ENCODE assay signal across 8 cellular contexts in genomic region chr3:187802928-187803259, GRCh38. TPM values are rescaled to one million over a fixed set of nuclear protein-coding genes. Genes with fewer than 3 reads are reported as not detected.
A peak's percentile ranks its signal among the peaks of the same experiment; 100 is the strongest.
DNase-seq lines count a peak whose midpoint lies in the region; ATAC-seq and TF ChIP-seq lines count a peak whose summit lies in the region.

No MANE protein-coding gene starts in this region.

- no peak overlapping the region for H4K91ac ChIP-seq in trophoblast cell (ENCODE audit: low read depth, low read length)

- WGBS in trophoblast cell (ENCODE audit: extremely low coverage, insufficient coverage, insufficient read length), result no CpG with 5 or more reads among the region's 9 CpGs

- H2AFZ ChIP-seq in trophoblast cell (ENCODE audit: insufficient read depth, low read length, poor library complexity), result no peak overlapping the region

- CTCF ChIA-PET in Calu3 (lab: Charles Lee), result no interaction called here

- no peak overlapping the region for H3K4me3 ChIP-seq in trophoblast cell (ENCODE audit: low read depth, low read length)

- H2AK5ac ChIP-seq in trophoblast cell (ENCODE audit: low read length), result no peak overlapping the region

- H3K4me1 ChIP-seq in trophoblast cell (ENCODE audit: control insufficient read depth in 1 of 2, insufficient read depth in 2 of 2, low read length in 2 of 2), result no peaks in the 10 kb centered on the region

- intact Hi-C loops in left colon (cut with DNase I, micrococcal nuclease) (no loop called here), Calu3 (cut with micrococcal nuclease; ENCODE audit: unreplicated experiment) (no loop called here)

- no peaks in the 10 kb centered on the region for H3K4me1 Mint-ChIP-seq in Calu3 (ENCODE audit: low read depth, unreplicated experiment)

- H3K36me3 Mint-ChIP-seq in Calu3 (ENCODE audit: insufficient read depth, unreplicated experiment), result no peaks in the 10 kb centered on the region

- H2BK12ac ChIP-seq in trophoblast cell (ENCODE audit: low read length), result no peak overlapping the region

- ATAC-seq in GM19025 (IDR thresholded peaks at IDR 0.05; ENCODE audit: low read depth, unreplicated experiment) (peak; percentile 82), HG02943 (IDR thresholded peaks at IDR 0.05; ENCODE audit: low read depth, unreplicated experiment) (peak; percentile 77), left colon (no peak)

- H2BK120ac ChIP-seq in trophoblast cell (ENCODE audit: insufficient read depth, low read length, poor library complexity), result no peak overlapping the region

- no peaks in the 10 kb centered on the region for H3K79me2 ChIP-seq in trophoblast cell (ENCODE audit: control insufficient read depth, insufficient read depth, low read length, poor library complexity)

- no peak overlapping the region for H3K18ac ChIP-seq in trophoblast cell (ENCODE audit: low read length)

- H3K4me3 Mint-ChIP-seq in Calu3 (ENCODE audit: low read depth, unreplicated experiment), result no peak overlapping the region

- no peak for TF ChIP-seq CTCF in Calu3 (IDR thresholded peaks at IDR 0.05; ENCODE audit: unreplicated experiment)

- no peaks in the 10 kb centered on the region for H3K27me3 ChIP-seq in trophoblast cell (ENCODE audit: insufficient read depth, low read length)

- peaks cover 8% of the 10 kb centered on the region for H3K27me3 Mint-ChIP-seq in Calu3 (ENCODE audit: unreplicated experiment)

- peak; percentile 42 to 52 for DNase-seq in activated CD4-positive, alpha-beta T cell treated with anti-CD3 and anti-CD28 coated beads, Interleukin-2, amount 50 U/mL, for 4 hours
- peak; percentile 81 for DNase-seq in stimulated activated CD4-positive, alpha-beta T cell treated with anti-CD3 and anti-CD28 coated beads, Interleukin-4, amount 100 ng/mL, for 24 hours
- no peak for DNase-seq in NCI-H2196 (lab: John Stamatoyannopoulos, UW; ENCODE audit: unreplicated experiment)
- DNase-seq in left colon, result no peak
- DNase-seq in trophoblast cell, result no peak
- no peak for DNase-seq in Calu3

- no peaks in the 10 kb centered on the region for H3K36me3 ChIP-seq in trophoblast cell (ENCODE audit: control insufficient read depth in 1 of 2, insufficient read depth in 2 of 2, low read length in 2 of 2)

- H3K4me2 ChIP-seq in trophoblast cell (ENCODE audit: low read length), result no peak overlapping the region

- H3K9ac ChIP-seq in trophoblast cell (ENCODE audit: low read length), result no peak overlapping the region

- H3K23ac ChIP-seq in trophoblast cell (ENCODE audit: low read length), result no peak overlapping the region

- no peak overlapping the region for H4K8ac ChIP-seq in trophoblast cell (ENCODE audit: low read depth, low read length)

- no peak overlapping the region for H3K4ac ChIP-seq in trophoblast cell (ENCODE audit: low read depth, low read length)

- H2BK5ac ChIP-seq in trophoblast cell (ENCODE audit: low read depth, low read length, poor library complexity), result no peak overlapping the region

- H3K9me3 Mint-ChIP-seq in Calu3 (ENCODE audit: low read depth, unreplicated experiment), result no peaks in the 10 kb centered on the region

- H3K27ac ChIP-seq in trophoblast cell (ENCODE audit: low read depth, low read length), result no peak overlapping the region

- no peaks in the 10 kb centered on the region for H3K9me3 ChIP-seq in trophoblast cell (ENCODE audit: insufficient read depth, low read depth, low read length)

- H4K12ac ChIP-seq in trophoblast cell (ENCODE audit: low read depth, low read length), result no peak overlapping the region

- H3K79me1 ChIP-seq in trophoblast cell (ENCODE audit: low read length), result no peaks in the 10 kb centered on the region

- no TSS peak for BruUV-seq in Calu3 (replicated peaks; lab: Mats Ljungman, UMichigan)

- H3K27ac Mint-ChIP-seq in Calu3 (ENCODE audit: unreplicated experiment), result no peak overlapping the region

- H3K14ac ChIP-seq in trophoblast cell (ENCODE audit: low read length), result no peak overlapping the region

RNA-seq across cellular contexts. Expression of gene BCL6, which starts 57.6 kb away (rescaled TPM):
- total RNA-seq in left colon (10 to 100 TPM; 12.6 to 16.5 TPM), Calu3 (2022) (28.3 and 35.1 TPM in 2 replicates)
- polyA plus RNA-seq in trophoblast cell (2013), result 17.5 and 18.7 TPM in 2 replicates

Comparison
In these comparisons a context has a peak if more than half of its experiments do, and no peak if none do; other contexts are left out.
1. DNase-seq: peak in activated CD4-positive, alpha-beta T cell treated with anti-CD3 and anti-CD28 coated beads, Interleukin-2, amount 50 U/mL, for 4 hours (2 of 2) and stimulated activated CD4-positive, alpha-beta T cell treated with anti-CD3 and anti-CD28 coated beads, Interleukin-4, amount 100 ng/mL, for 24 hours (single experiment); none in NCI-H2196 (single experiment), left colon (0 of 2), trophoblast cell (0 of 2) and Calu3 (single experiment).